In the genomic region with DNA sequence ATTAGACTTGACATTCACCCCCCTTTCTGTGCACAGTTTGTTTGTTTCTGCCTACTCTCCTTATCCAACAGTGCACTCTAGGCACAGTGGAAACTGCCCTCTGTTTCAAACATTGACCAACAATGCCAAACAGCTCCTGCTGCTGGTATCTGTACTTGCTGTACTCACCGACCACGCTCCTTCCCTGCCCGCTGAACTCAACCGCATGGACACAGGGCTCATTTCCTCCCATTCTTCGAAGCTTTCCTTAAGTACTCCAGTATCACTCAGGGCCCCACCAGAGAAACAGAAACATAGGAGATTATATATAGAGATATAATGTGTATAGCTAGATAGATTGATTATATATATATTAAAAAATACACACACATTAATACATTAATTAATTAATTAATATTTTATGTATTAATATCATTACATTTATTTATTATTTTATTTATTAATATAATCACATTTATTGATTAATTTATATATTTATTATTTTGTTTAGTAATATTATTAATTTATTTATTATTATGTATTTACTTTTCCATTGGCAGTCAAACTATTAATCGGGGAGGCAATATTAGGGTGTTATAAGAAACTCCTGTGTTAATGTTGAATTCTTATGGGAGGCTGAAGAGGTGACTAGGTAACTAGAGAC, we compare ENCODE assay signal across 22 cellular contexts.
"Had no signal": no experiment of that assay in that cellular context is flagged by ENCODE, and none has a peak within 500 bp of the region (broad histone marks: within the 10 kb centered on the region; RNA-seq: fewer than 3 reads in every experiment).

No MANE protein-coding gene starts in this region.

- H3K36me3 ChIP-seq: breast epithelium, esophagus squamous epithelium, gastroesophageal sphincter, lower lobe of right lung, spleen, thoracic aorta, vagina had no signal

- H3K4me3 ChIP-seq: breast epithelium, esophagus squamous epithelium, gastroesophageal sphincter, lower lobe of right lung, spleen, thoracic aorta, vagina had no signal

- H3K9me3 ChIP-seq: breast epithelium, esophagus squamous epithelium, gastroesophageal sphincter, lower lobe of right lung, spleen, thoracic aorta, vagina had no signal

- H3K4me1 ChIP-seq: breast epithelium, esophagus squamous epithelium, gastroesophageal sphincter, lower lobe of right lung, spleen, vagina had no signal

- H3K27me3 ChIP-seq: breast epithelium, esophagus squamous epithelium, gastroesophageal sphincter, spleen, vagina had no signal

- DNase-seq: activated B cell treated with CpG ODN at 0.5 μM for 24 hours; activated CD4-positive, alpha-beta T cell treated with anti-CD3 and anti-CD28 coated beads for 36 hours; activated CD4-positive, alpha-beta T cell treated with anti-CD3 and anti-CD28 coated beads, Interleukin-2, amount 50 U/mL, for 48 hours; activated effector memory CD4-positive, alpha-beta T cell treated with Interleukin-2 at 50 U/mL for 16 hours; activated naive CD4-positive, alpha-beta T cell treated with anti-CD3 and anti-CD28 coated beads for 36 hours; activated naive CD8-positive, alpha-beta T cell treated with anti-CD3 and anti-CD28 coated beads, Interleukin-2, amount 10 ng/mL, durations not matched to agents 7 days and 5 days; activated T-cell treated with anti-CD3 and anti-CD28 coated beads, Interleukin-2, amount 50 U/mL, for 48 hours; amniotic stem cell; cortex of kidney; effector CD4-positive, alpha-beta T cell; esophagus squamous epithelium; lower lobe of right lung; naive thymus-derived CD4-positive, alpha-beta T cell; retina; spleen; stimulated activated CD4-positive, alpha-beta T cell treated with anti-CD3 and anti-CD28 coated beads, Interleukin-4, amount 100 ng/mL, for 1 hour; stimulated activated naive CD4-positive, alpha-beta T cell treated with Interleukin-2 at 50 U/mL for 16 hours had no signal

- H3K27ac ChIP-seq: breast epithelium, esophagus squamous epithelium, gastroesophageal sphincter, lower lobe of right lung, spleen, thoracic aorta, vagina had no signal

- FAIRE-seq: keratinocyte had no signal
